In genomic region chr1:163406787-163407186, GRCh38 we compare ENCODE assay signal across 16 cellular contexts.
"Had no signal": no experiment of that assay in that cellular context is flagged by ENCODE, and none has a peak within 500 bp of the region (broad histone marks: within the 10 kb centered on the region; RNA-seq: fewer than 3 reads in every experiment).

No MANE protein-coding gene starts in this region.

- H3K9ac ChIP-seq: parathyroid adenoma had no signal

- H3K27ac ChIP-seq: ascending aorta, epithelial cell of prostate, hepatocyte, left lung, neutrophil, parathyroid adenoma, stomach, thoracic aorta, upper lobe of right lung had no signal

- H3K9me3 ChIP-seq: ascending aorta, left lung, neutrophil, stomach, thoracic aorta, upper lobe of right lung had no signal

- ATAC-seq: effector memory CD8-positive, alpha-beta T cell; left lung; natural killer cell; upper lobe of right lung had no signal

- H3K36me3 ChIP-seq: ascending aorta, left lung, neutrophil, stomach, thoracic aorta, upper lobe of right lung had no signal

- DNase-seq: activated CD4-positive, CD25-positive, alpha-beta regulatory T cell treated with anti-CD3 and anti-CD28 coated beads, Interleukin-2, amount 50 U/mL, for 72 hours; activated naive CD4-positive, alpha-beta T cell treated with Interleukin-2 at 50 U/mL for 16 hours; dermis blood vessel endothelial cell; effector memory CD8-positive, alpha-beta T cell; left lung; mesendoderm; natural killer cell; stimulated activated CD4-positive, alpha-beta T cell treated with anti-CD3 and anti-CD28 coated beads, Interleukin-2, amount 100 ng/mL, for 24 hours; stomach; upper lobe of right lung had no signal

- H3K4me3 ChIP-seq: ascending aorta, hepatocyte, left lung, stomach, thoracic aorta, upper lobe of right lung had no signal
